ENCODE assay signal across 21 cellular contexts in genomic region chr6:107026965-107027364, GRCh38. TPM values are rescaled to one million over a fixed set of nuclear protein-coding genes. Genes with fewer than 3 reads are reported as not detected.
A peak's percentile ranks its signal among the peaks of the same experiment; 100 is the strongest.
DNase-seq lines count a peak whose midpoint lies in the region; ATAC-seq and TF ChIP-seq lines count a peak whose summit lies in the region.
"Had no signal": no experiment of that assay in that cellular context is flagged by ENCODE, and none has a peak within 500 bp of the region (broad histone marks: within the 10 kb centered on the region; RNA-seq: fewer than 3 reads in every experiment).

No MANE protein-coding gene starts in this region.

- no peaks in the 10 kb centered on the region for H3K27me3 Mint-ChIP-seq in activated CD4-positive, alpha-beta memory T cell treated with anti-CD3 and anti-CD28 coated beads, Interleukin-2, amount 10 ng/mL, durations not matched to agents 7 days and 5 days
- no peaks in the 10 kb centered on the region for H3K27me3 Mint-ChIP-seq in activated CD4-positive, alpha-beta memory T cell treated with anti-CD3 and anti-CD28 coated beads for 36 hours
- H3K27me3 Mint-ChIP-seq in IgD-negative memory B cell (no peaks in the 10 kb centered on the region), chondrocyte (ENCODE audit: low read depth) (no peaks in the 10 kb centered on the region), neural progenitor cell (ENCODE audit: insufficient read depth, low read depth) (peaks cover 3% of the 10 kb centered on the region)

- peaks cover 30% of the 10 kb centered on the region for H3K4me1 Mint-ChIP-seq in activated CD4-positive, alpha-beta memory T cell treated with anti-CD3 and anti-CD28 coated beads, Interleukin-2, amount 10 ng/mL, durations not matched to agents 7 days and 5 days
- H3K4me1 Mint-ChIP-seq in activated CD4-positive, alpha-beta memory T cell treated with anti-CD3 and anti-CD28 coated beads for 36 hours (ENCODE audit: low read depth): peaks cover 22% of the 10 kb centered on the region
- H3K4me1 Mint-ChIP-seq in IgD-negative memory B cell: peaks cover 17 to 26% (median 23%) of the 10 kb centered on the region in 3 donors
- H3K4me1 Mint-ChIP-seq in chondrocyte (ENCODE audit: low read depth): peaks cover 19% of the 10 kb centered on the region
- peaks cover 16% of the 10 kb centered on the region for H3K4me1 Mint-ChIP-seq in neural progenitor cell

- H3K9ac ChIP-seq in neural progenitor cell: no peak overlapping the region

- H3K4me3 ChIP-seq in neural progenitor cell (no peak overlapping the region), right lobe of liver (no peak overlapping the region)

- DNase-seq in activated CD4-positive, alpha-beta memory T cell treated with anti-CD3 and anti-CD28 coated beads, Interleukin-2, amount 10 ng/mL, durations not matched to agents 7 days and 5 days: no peak
- DNase-seq in activated CD4-positive, alpha-beta memory T cell treated with anti-CD3 and anti-CD28 coated beads for 36 hours: no peak
- DNase-seq in chondrocyte (ENCODE audit: low spot score): no peak
- no peak for DNase-seq in neural progenitor cell (ENCODE audit: low spot score)
- DNase-seq in right lobe of liver: no peak
- no peak for DNase-seq in UCSD-AML1 (lab: John Stamatoyannopoulos, UW; ENCODE audit: unreplicated experiment)
- DNase-seq: activated gamma-delta T cell; C1 segment of cervical spinal cord; H7; Karpas-422; left ventricle myocardium superior; NCI-H1105; NCI-H2171; NCI-H748 treated with DMSO at 0.1 percent for 48 hours; stimulated activated naive CD4-positive, alpha-beta T cell treated with Interleukin-2 at 50 U/mL for 16 hours had no signal

- CTCF ChIA-PET in activated CD4-positive, alpha-beta memory T cell treated with anti-CD3 and anti-CD28 coated beads, Interleukin-2, amount 10 ng/mL, durations not matched to agents 7 days and 5 days (lab: Charles Lee): interaction anchor here (0.6 to 2.6 kb wide), 12 partner anchors 16 to 222 kb away, joined by 3 to 26 read pairs (median 4); no protein-coding TSS in a partner anchor
- CTCF ChIA-PET in activated CD4-positive, alpha-beta memory T cell treated with anti-CD3 and anti-CD28 coated beads for 36 hours (lab: Charles Lee): interaction anchor here (0.7 to 2.1 kb wide), 5 partner anchors 87 to 688 kb away, joined by 3 to 29 read pairs (median 4); partner anchors contain the start of genes BEND3 and PDSS2

- H3K36me3 ChIP-seq in neural progenitor cell (no peaks in the 10 kb centered on the region), right lobe of liver (no peaks in the 10 kb centered on the region)
- H3K36me3 ChIP-seq: Peyer's patch had no signal

- H3K9me3 ChIP-seq in neural progenitor cell (ENCODE audit: low read depth) (no peaks in the 10 kb centered on the region), right lobe of liver (no peaks in the 10 kb centered on the region)
- H3K9me3 ChIP-seq: Peyer's patch had no signal

- H3K79me2 ChIP-seq in neural progenitor cell (ENCODE audit: low read depth): peaks cover 12% of the 10 kb centered on the region

- no peak for TF ChIP-seq CTCF in chondrocyte (IDR thresholded peaks at IDR 0.05)
- TF ChIP-seq CTCF in neural progenitor cell (IDR thresholded peaks at IDR 0.05): no peak
- TF ChIP-seq CTCF in right lobe of liver (IDR thresholded peaks at IDR 0.05): no peak

- H3K4me3 Mint-ChIP-seq in activated CD4-positive, alpha-beta memory T cell treated with anti-CD3 and anti-CD28 coated beads, Interleukin-2, amount 10 ng/mL, durations not matched to agents 7 days and 5 days: peak overlapping the region; percentile 30
- H3K4me3 Mint-ChIP-seq in activated CD4-positive, alpha-beta memory T cell treated with anti-CD3 and anti-CD28 coated beads for 36 hours: no peak overlapping the region
- H3K4me3 Mint-ChIP-seq in IgD-negative memory B cell (peak overlapping the region; percentile 61 to 82 (median 67)), chondrocyte (ENCODE audit: unreplicated experiment) (peak overlapping the region; percentile 27), neural progenitor cell (peak overlapping the region; percentile 78)

- H3K27ac ChIP-seq in neural progenitor cell (no peak overlapping the region), right lobe of liver (no peak overlapping the region)
- H3K27ac ChIP-seq: Peyer's patch had no signal

- peaks cover 18% of the 10 kb centered on the region for H3K36me3 Mint-ChIP-seq in activated CD4-positive, alpha-beta memory T cell treated with anti-CD3 and anti-CD28 coated beads, Interleukin-2, amount 10 ng/mL, durations not matched to agents 7 days and 5 days (ENCODE audit: low read depth)
- peaks cover 7% of the 10 kb centered on the region for H3K36me3 Mint-ChIP-seq in activated CD4-positive, alpha-beta memory T cell treated with anti-CD3 and anti-CD28 coated beads for 36 hours
- H3K36me3 Mint-ChIP-seq in IgD-negative memory B cell (no peaks in the 10 kb centered on the region), chondrocyte (ENCODE audit: low read depth) (peaks cover 2% of the 10 kb centered on the region), neural progenitor cell (peaks cover 14% of the 10 kb centered on the region)

- no peak for TF ChIP-seq POLR2A in right lobe of liver (IDR thresholded peaks at IDR 0.05)

- POLR2A ChIA-PET in activated CD4-positive, alpha-beta memory T cell treated with anti-CD3 and anti-CD28 coated beads, Interleukin-2, amount 10 ng/mL, durations not matched to agents 7 days and 5 days (lab: Charles Lee): interaction anchor here (0.8 to 1.7 kb wide), 2 partner anchors 36 to 89 kb away, joined by 3 to 6 read pairs; partner anchors contain the start of gene BEND3
- POLR2A ChIA-PET in activated CD4-positive, alpha-beta memory T cell treated with anti-CD3 and anti-CD28 coated beads for 36 hours (lab: Charles Lee): no interaction called here

- ATAC-seq in HG03469 (IDR thresholded peaks at IDR 0.05; ENCODE audit: unreplicated experiment) (no peak), right lobe of liver (no peak)
- ATAC-seq: esophagus mucosa, left ventricle myocardium superior had no signal

- intact Hi-C loops in activated CD4-positive, alpha-beta memory T cell treated with anti-CD3 and anti-CD28 coated beads for 36 hours (cut with micrococcal nuclease): loop anchor here (5.0 kb wide), 1 partner anchor 400 kb away; the partner anchor contains the start of genes QRSL1 and RTN4IP1
- intact Hi-C loops in right lobe of liver (cut with DNase I): no loop called here

- no peaks in the 10 kb centered on the region for H3K9me3 Mint-ChIP-seq in activated CD4-positive, alpha-beta memory T cell treated with anti-CD3 and anti-CD28 coated beads, Interleukin-2, amount 10 ng/mL, durations not matched to agents 7 days and 5 days
- H3K9me3 Mint-ChIP-seq in activated CD4-positive, alpha-beta memory T cell treated with anti-CD3 and anti-CD28 coated beads for 36 hours: no peaks in the 10 kb centered on the region
- no peaks in the 10 kb centered on the region for H3K9me3 Mint-ChIP-seq in IgD-negative memory B cell
- H3K9me3 Mint-ChIP-seq in chondrocyte (ENCODE audit: low read depth): no peaks in the 10 kb centered on the region
- H3K9me3 Mint-ChIP-seq in neural progenitor cell: peaks cover 7% of the 10 kb centered on the region

- no peaks in the 10 kb centered on the region for H4K20me1 ChIP-seq in neural progenitor cell (ENCODE audit: low read depth)

- H3K4me1 ChIP-seq in neural progenitor cell: no peaks in the 10 kb centered on the region
- H3K4me1 ChIP-seq in right lobe of liver: peaks cover 0 to 3% (median 0%) of the 10 kb centered on the region in 4 donors
- H3K4me1 ChIP-seq: A549 had no signal

- peak overlapping the region; percentile 26 for H2AFZ ChIP-seq in neural progenitor cell (replicated peaks)

- H3K4me2 ChIP-seq in neural progenitor cell: no peak overlapping the region

- peaks cover 7% of the 10 kb centered on the region for H3F3A ChIP-seq in neural progenitor cell (ENCODE audit: low read depth)

- peak overlapping the region; percentile 60 for H3K27ac Mint-ChIP-seq in activated CD4-positive, alpha-beta memory T cell treated with anti-CD3 and anti-CD28 coated beads, Interleukin-2, amount 10 ng/mL, durations not matched to agents 7 days and 5 days
- no peak overlapping the region for H3K27ac Mint-ChIP-seq in activated CD4-positive, alpha-beta memory T cell treated with anti-CD3 and anti-CD28 coated beads for 36 hours
- H3K27ac Mint-ChIP-seq in IgD-negative memory B cell (peak overlapping the region in 2 of 3 donors; percentile 71 to 88), chondrocyte (ENCODE audit: unreplicated experiment) (no peak overlapping the region), neural progenitor cell (peak overlapping the region; percentile 33)

- H3K27me3 ChIP-seq in neural progenitor cell: no peaks in the 10 kb centered on the region
- no peaks in the 10 kb centered on the region for H3K27me3 ChIP-seq in right lobe of liver
- H3K27me3 ChIP-seq: dorsolateral prefrontal cortex, Peyer's patch had no signal

- 94% methylated on average over 8 of the region's 8 CpGs for WGBS in right lobe of liver (ENCODE audit: insufficient coverage, low coverage, low lambda C conversion rate, missing lambda C conversion rate)

RNA-seq across cellular contexts. Expression of gene MTRES1, which starts 1.0 kb away (rescaled TPM):
- total RNA-seq in activated CD4-positive, alpha-beta memory T cell treated with anti-CD3 and anti-CD28 coated beads, Interleukin-2, amount 10 ng/mL, durations not matched to agents 7 days and 5 days: 10 to 100 TPM; 16.8 to 18.4 TPM
- total RNA-seq in activated CD4-positive, alpha-beta memory T cell treated with anti-CD3 and anti-CD28 coated beads for 36 hours: 10 to 100 TPM; 15.7 to 20.5 TPM
- polyA plus RNA-seq in IgD-negative memory B cell: 15.1 TPM
- total RNA-seq in chondrocyte (15.5 to 19.0 TPM (median 18.9 TPM) in 3 replicates), neural progenitor cell (ENCODE audit: low replicate concordance) (13.2 and 20.8 TPM in 2 replicates), right lobe of liver (10 to 100 TPM in 5 of 6 experiments, 1 to 10 TPM in 1; 9.8 to 17.6 (median 12.9) TPM)

RNA-seq across cellular contexts. Expression of gene CD24, which starts 52.4 kb away (rescaled TPM):
- total RNA-seq in activated CD4-positive, alpha-beta memory T cell treated with anti-CD3 and anti-CD28 coated beads, Interleukin-2, amount 10 ng/mL, durations not matched to agents 7 days and 5 days: under 1 TPM in 1 of 2 experiments, not detected in 1; 0.40 TPM
- total RNA-seq in activated CD4-positive, alpha-beta memory T cell treated with anti-CD3 and anti-CD28 coated beads for 36 hours: under 1 TPM; 0.26 to 0.51 TPM
- polyA plus RNA-seq in IgD-negative memory B cell: 261 TPM
- total RNA-seq in chondrocyte: 1.3 to 2.8 TPM (median 1.8 TPM) in 3 replicates
- 330 and 448 TPM in 2 replicates for total RNA-seq in neural progenitor cell (ENCODE audit: low replicate concordance)
- 100 to 1,000 TPM in 2 of 6 experiments, 10 to 100 TPM in 2, 1 to 10 TPM in 2; 7.1 to 140 (median 55.5) TPM for total RNA-seq in right lobe of liver

Comparison
In these comparisons a context has a peak if more than half of its experiments do, and no peak if none do; other contexts are left out.
1. H3K27ac Mint-ChIP-seq: peak in activated CD4-positive, alpha-beta memory T cell treated with anti-CD3 and anti-CD28 coated beads, Interleukin-2, amount 10 ng/mL, durations not matched to agents 7 days and 5 days (single experiment), IgD-negative memory B cell (2 of 3) and neural progenitor cell (single experiment); none in activated CD4-positive, alpha-beta memory T cell treated with anti-CD3 and anti-CD28 coated beads for 36 hours (single experiment) and chondrocyte (single experiment).